In the genomic region with DNA sequence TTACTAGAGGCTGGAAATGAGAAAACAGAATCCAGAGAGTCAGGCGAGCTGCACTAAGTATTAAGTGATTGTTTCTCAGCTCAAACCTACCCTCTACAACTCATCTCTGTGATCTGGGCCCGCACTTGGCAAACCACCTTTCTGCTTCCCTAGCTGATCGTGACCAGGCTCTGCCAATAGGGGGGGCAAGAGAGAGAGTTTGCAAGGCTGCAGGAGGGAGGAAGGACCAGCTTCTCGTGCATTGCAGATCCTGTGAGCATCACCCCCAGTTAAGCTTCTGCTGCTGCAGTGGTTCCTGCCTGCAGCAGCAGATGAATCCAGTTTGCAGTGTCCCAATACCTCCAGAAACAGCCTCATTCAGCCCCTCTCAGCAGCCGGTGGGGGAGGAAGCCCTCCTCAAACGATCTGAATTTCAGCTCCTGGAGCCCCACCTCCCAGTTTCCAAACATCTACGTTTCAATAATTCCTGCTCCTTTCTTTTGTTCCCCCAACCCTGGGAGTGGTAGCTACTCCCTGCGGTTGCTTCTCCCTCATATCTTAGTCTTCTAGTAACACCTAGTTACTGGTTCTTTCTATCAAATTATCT, we compare ENCODE assay signal across 8 cellular contexts. TPM values are rescaled to one million over a fixed set of nuclear protein-coding genes. Genes with fewer than 3 reads are reported as not detected.
A peak's percentile ranks its signal among the peaks of the same experiment; 100 is the strongest.
DNase-seq lines count a peak whose midpoint lies in the region; ATAC-seq and TF ChIP-seq lines count a peak whose summit lies in the region.

No MANE protein-coding gene starts in this region.

- ATAC-seq in right lobe of liver (peak; percentile 79 to 95 (median 92)), GM18867 (IDR thresholded peaks at IDR 0.05; ENCODE audit: unreplicated experiment) (no peak)

- intact Hi-C loops in right lobe of liver (cut with DNase I), result loop anchor here in 1 of 2 donors (10.0 kb wide), 1 partner anchor 100 kb away; no protein-coding TSS in a partner anchor

- H3K9me3 ChIP-seq in right lobe of liver, result no peaks in the 10 kb centered on the region

- POLR2A ChIA-PET in AG04449 (lab: Yijun Ruan, JAX), result interaction anchor here (1.1 kb wide), 1 partner anchor 41 kb away, joined by 4 read pairs; the partner anchor contains the start of genes IRGQ and ZNF576

- DNase-seq in AG04449 (ENCODE audit: low read depth, low spot score), result peak; percentile 17
- peak; percentile 83 for DNase-seq in GM13977 (ENCODE audit: low spot score)
- peak; percentile 59 for DNase-seq in NCI-H460 (ENCODE audit: extremely low read depth, low read depth)
- DNase-seq in activated CD4-positive, alpha-beta T cell treated with anti-CD3 and anti-CD28 coated beads for 48 hours, result peak; percentile 88
- DNase-seq in cerebellum (ENCODE audit: low spot score), result peak; percentile 88
- peak; percentile 64 to 76 (median 70) for DNase-seq in right lobe of liver
- peak; percentile 60 for DNase-seq in stimulated activated CD8-positive, alpha-beta memory T cell treated with anti-CD3 and anti-CD28 coated beads, Interleukin-12 subunit alpha, Interleukin-12 subunit beta, amount 100 ng/mL, for 4 hours (ENCODE audit: low read depth)

- H3K27ac ChIP-seq in right lobe of liver, result no peak overlapping the region

- peaks cover 0 to 21% (median 0%) of the 10 kb centered on the region in 4 donors for H3K36me3 ChIP-seq in right lobe of liver

- no peaks in the 10 kb centered on the region for H3K27me3 ChIP-seq in right lobe of liver

- WGBS in right lobe of liver (ENCODE audit: insufficient coverage, low coverage, low lambda C conversion rate, missing lambda C conversion rate), result 49% methylated on average over 6 of the region's 8 CpGs

- H3K4me1 ChIP-seq in right lobe of liver, result no peaks in the 10 kb centered on the region

- no peak overlapping the region for H3K4me3 ChIP-seq in AG04449 (ENCODE audit: low read depth, low read length)
- no peak overlapping the region for H3K4me3 ChIP-seq in right lobe of liver

- TF ChIP-seq POLR2A in right lobe of liver (IDR thresholded peaks at IDR 0.05), result no peak

- CTCF ChIA-PET in AG04449 (lab: Yijun Ruan, JAX), result interaction anchor here (0.8 to 10.5 kb wide), 32 partner anchors 8 to 255 kb away, joined by 3 to 208 read pairs (median 6); partner anchors contain the start of genes IRGQ, PINLYP, PLAUR and XRCC1

- TF ChIP-seq CTCF in AG04449 (IDR thresholded peaks at IDR 0.05; ENCODE audit: insufficient read depth, low read length, missing control alignments) (peak; percentile 91), GM13977 (IDR thresholded peaks at IDR 0.05; ENCODE audit: extremely low read depth, insufficient read depth, missing control alignments) (peak; percentile 84), right lobe of liver (IDR thresholded peaks at IDR 0.05) (peak; percentile 60 to 76 (median 74))

- in situ Hi-C loops in GM13977 (cut with MboI; ENCODE audit: low pct_unique_long_range_greater_than_20kb, low sequenced_read_pairs, unreplicated experiment), result no loop called here

RNA-seq across cellular contexts. Expression of gene XRCC1, which starts 20.0 kb away (rescaled TPM):
- 13.5 and 17.9 TPM in 2 replicates for total RNA-seq in NCI-H460 (2014; rRNA removed; shearing (Covaris generic))
- polyA plus RNA-seq in NCI-H460 (2014; cell fraction: nucleus; rRNA removed), result 15.2 and 15.9 TPM in 2 replicates
- 16.2 TPM for total RNA-seq in cerebellum
- total RNA-seq in right lobe of liver, result 1 to 10 TPM; 5.5 to 8.4 (median 7.5) TPM

RNA-seq across cellular contexts. Expression of gene PINLYP, which starts 20.3 kb away (rescaled TPM):
- total RNA-seq in NCI-H460 (2014; rRNA removed; shearing (Covaris generic)), result not detected in 2 replicates
- polyA plus RNA-seq in NCI-H460 (2014; cell fraction: nucleus; rRNA removed), result not detected in 2 replicates
- total RNA-seq in cerebellum (7.7 TPM), right lobe of liver (1 to 10 TPM in 1 of 6 experiments, under 1 TPM in 4, not detected in 1; 0.58 to 1.5 (median 0.81) TPM)

RNA-seq across cellular contexts. Expression of gene ZNF575, which starts 22.3 kb away (rescaled TPM):
- total RNA-seq in NCI-H460 (2014; rRNA removed; shearing (Covaris generic)), result 0.32 and 0.35 TPM in 2 replicates
- polyA plus RNA-seq in NCI-H460 (2014; cell fraction: nucleus; rRNA removed), result not detected in 2 replicates
- total RNA-seq in cerebellum (0.27 TPM), right lobe of liver (under 1 TPM in 5 of 6 experiments, not detected in 1; 0.89 to 0.99 (median 0.95) TPM)

RNA-seq across cellular contexts. Expression of gene ETHE1, which starts 28.3 kb away (rescaled TPM):
- 32.5 and 39.0 TPM in 2 replicates for total RNA-seq in NCI-H460 (2014; rRNA removed; shearing (Covaris generic))
- 29.6 and 48.4 TPM in 2 replicates for polyA plus RNA-seq in NCI-H460 (2014; cell fraction: nucleus; rRNA removed)
- total RNA-seq in cerebellum (15.5 TPM), right lobe of liver (10 to 100 TPM; 26.4 to 60.8 (median 46.3) TPM)

RNA-seq across cellular contexts. Expression of gene IRGQ, which starts 40.7 kb away (rescaled TPM):
- total RNA-seq in NCI-H460 (2014; rRNA removed; shearing (Covaris generic)), result 5.7 and 8.1 TPM in 2 replicates
- 18.1 and 22.9 TPM in 2 replicates for polyA plus RNA-seq in NCI-H460 (2014; cell fraction: nucleus; rRNA removed)
- total RNA-seq in cerebellum, result 76.6 TPM
- 10 to 100 TPM in 4 of 6 experiments, 1 to 10 TPM in 2; 9.1 to 18.6 (median 11.0) TPM for total RNA-seq in right lobe of liver

Comparison
In these comparisons a context has a peak if more than half of its experiments do, and no peak if none do; other contexts are left out.
1. DNase-seq: peak in every context shown above with its lines; median percentile 88 in activated CD4-positive, alpha-beta T cell treated with anti-CD3 and anti-CD28 coated beads for 48 hours; 88 in cerebellum; 83 in GM13977; 70 in right lobe of liver; 60 in stimulated activated CD8-positive, alpha-beta memory T cell treated with anti-CD3 and anti-CD28 coated beads, Interleukin-12 subunit alpha, Interleukin-12 subunit beta, amount 100 ng/mL, for 4 hours; 59 in NCI-H460; 17 in AG04449.